Comparison of ENCODE assay signal across 20 cellular contexts in genomic region chr4:83440148-83440814, GRCh38. TPM values are rescaled to one million over a fixed set of nuclear protein-coding genes. Genes with fewer than 3 reads are reported as not detected.
DNase-seq lines count a peak whose midpoint lies in the region; ATAC-seq, FAIRE-seq and TF ChIP-seq lines count a peak whose summit lies in the region.
"Had no signal": no experiment of that assay in that cellular context is flagged by ENCODE, and none has a peak within 500 bp of the region (broad histone marks: within the 10 kb centered on the region; RNA-seq: fewer than 3 reads in every experiment).

No MANE protein-coding gene starts in this region.

- no peak overlapping the region for H3K9ac ChIP-seq in kidney (ENCODE audit: low read length in 2 of 2)
- H3K9ac ChIP-seq: SK-N-SH had no signal

- no peaks in the 10 kb centered on the region for H3K9me3 Mint-ChIP-seq in stimulated activated naive CD8-positive, alpha-beta T cell treated with anti-CD3 and anti-CD28 coated beads, Interleukin-15, Interleukin-2, amounts not matched to agents 100 ng/mL and 50 ng/mL, for 24 hours
- no peaks in the 10 kb centered on the region for H3K9me3 Mint-ChIP-seq in stimulated activated naive CD8-positive, alpha-beta T cell treated with anti-CD3 and anti-CD28 coated beads, Interleukin-15, amount 100 ng/mL, for 72 hours
- H3K9me3 Mint-ChIP-seq in CD14-positive monocyte = no peaks in the 10 kb centered on the region
- H3K9me3 Mint-ChIP-seq: T-helper 1 cell treated with Interleukin-12 subunit alpha and Interleukin-12 subunit beta and Interleukin-4 antibody, amounts not matched to agents 30 μg/mL and 1 μg/mL, for 36 hours had no signal

- H3K4me1 Mint-ChIP-seq in stimulated activated naive CD8-positive, alpha-beta T cell treated with anti-CD3 and anti-CD28 coated beads, Interleukin-15, Interleukin-2, amounts not matched to agents 100 ng/mL and 50 ng/mL, for 24 hours (ENCODE audit: low read depth) = peaks cover 7% of the 10 kb centered on the region
- H3K4me1 Mint-ChIP-seq in stimulated activated naive CD8-positive, alpha-beta T cell treated with anti-CD3 and anti-CD28 coated beads, Interleukin-15, amount 100 ng/mL, for 72 hours = no peaks in the 10 kb centered on the region
- H3K4me1 Mint-ChIP-seq in CD14-positive monocyte = no peaks in the 10 kb centered on the region

- no peaks in the 10 kb centered on the region for H3K27me3 Mint-ChIP-seq in stimulated activated naive CD8-positive, alpha-beta T cell treated with anti-CD3 and anti-CD28 coated beads, Interleukin-15, Interleukin-2, amounts not matched to agents 100 ng/mL and 50 ng/mL, for 24 hours
- no peaks in the 10 kb centered on the region for H3K27me3 Mint-ChIP-seq in stimulated activated naive CD8-positive, alpha-beta T cell treated with anti-CD3 and anti-CD28 coated beads, Interleukin-15, amount 100 ng/mL, for 72 hours
- H3K27me3 Mint-ChIP-seq in CD14-positive monocyte (ENCODE audit: low read depth in 3 of 3) = no peaks in the 10 kb centered on the region

- H3K4me1 ChIP-seq in kidney (ENCODE audit: control insufficient read depth in 1 of 2, insufficient read depth in 1 of 2, low read depth in 1 of 2, low read length in 2 of 2) = no peaks in the 10 kb centered on the region
- H3K4me1 ChIP-seq: HAP-1 had no signal

- no peak overlapping the region for H3K27ac ChIP-seq in kidney (ENCODE audit: low read depth in 2 of 2, low read length in 2 of 2)

- FAIRE-seq in kidney (lab: Jason Lieb, UNC) = peak; percentile 77

- peaks cover 56% of the 10 kb centered on the region for H3K36me3 Mint-ChIP-seq in stimulated activated naive CD8-positive, alpha-beta T cell treated with anti-CD3 and anti-CD28 coated beads, Interleukin-15, Interleukin-2, amounts not matched to agents 100 ng/mL and 50 ng/mL, for 24 hours (ENCODE audit: low read depth)
- peaks cover 69 to 79% of the 10 kb centered on the region in 2 donors for H3K36me3 Mint-ChIP-seq in CD14-positive monocyte

- H3K9me3 ChIP-seq in kidney (ENCODE audit: control insufficient read depth in 1 of 2, low read length in 2 of 2) = no peaks in the 10 kb centered on the region
- H3K9me3 ChIP-seq: HAP-1, SK-N-SH had no signal

- intact Hi-C loops in kidney (cut with DNase I) = no loop called here
- intact Hi-C loops in CD14-positive monocyte (cut with micrococcal nuclease) = no loop called here

- H3K4me3 Mint-ChIP-seq in stimulated activated naive CD8-positive, alpha-beta T cell treated with anti-CD3 and anti-CD28 coated beads, Interleukin-15, Interleukin-2, amounts not matched to agents 100 ng/mL and 50 ng/mL, for 24 hours = peak overlapping the region; percentile 17
- H3K4me3 Mint-ChIP-seq in stimulated activated naive CD8-positive, alpha-beta T cell treated with anti-CD3 and anti-CD28 coated beads, Interleukin-15, amount 100 ng/mL, for 72 hours = no peak overlapping the region
- H3K4me3 Mint-ChIP-seq in CD14-positive monocyte = no peak overlapping the region
- H3K4me3 Mint-ChIP-seq: T-helper 1 cell treated with Interleukin-12 subunit alpha and Interleukin-12 subunit beta and Interleukin-4 antibody, amounts not matched to agents 30 μg/mL and 1 μg/mL, for 36 hours had no signal

- no peak for DNase-seq in stimulated activated naive CD8-positive, alpha-beta T cell treated with anti-CD3 and anti-CD28 coated beads, Interleukin-15, amount 100 ng/mL, for 72 hours
- peak; percentile 43 for DNase-seq in NAMALWA (ENCODE audit: low spot score)
- DNase-seq in kidney = no peak
- no peak for DNase-seq in CD14-positive monocyte (ENCODE audit: low spot score)
- no peak for DNase-seq in NCI-H446 (lab: John Stamatoyannopoulos, UW)
- no peak for DNase-seq in stimulated activated CD4-positive, alpha-beta T cell treated with anti-CD3 and anti-CD28 coated beads, Interleukin-4, amount 100 ng/mL, for 1 hour
- DNase-seq: 8988T, Calu3, DMS79 treated with DMSO at 0.1 percent for 48 hours, GF-D8, KBM-7, NCI-H1092 treated with DMSO at 0.1 percent for 48 hours, NCI-H1694, NCI-H748 treated with DMSO at 0.1 percent for 48 hours, SK-N-SH had no signal

- H3K27ac Mint-ChIP-seq in stimulated activated naive CD8-positive, alpha-beta T cell treated with anti-CD3 and anti-CD28 coated beads, Interleukin-15, Interleukin-2, amounts not matched to agents 100 ng/mL and 50 ng/mL, for 24 hours = no peak overlapping the region
- no peak overlapping the region for H3K27ac Mint-ChIP-seq in stimulated activated naive CD8-positive, alpha-beta T cell treated with anti-CD3 and anti-CD28 coated beads, Interleukin-15, amount 100 ng/mL, for 72 hours
- H3K27ac Mint-ChIP-seq in CD14-positive monocyte = peak overlapping the region in 2 of 7 donors; percentile 28 to 35
- H3K27ac Mint-ChIP-seq: T-helper 1 cell treated with Interleukin-12 subunit alpha and Interleukin-12 subunit beta and Interleukin-4 antibody, amounts not matched to agents 30 μg/mL and 1 μg/mL, for 36 hours had no signal

- TF ChIP-seq CTCF in kidney (IDR thresholded peaks at IDR 0.05; ENCODE audit: borderline replicate concordance, extremely low read depth, insufficient read depth) (no peak), CD14-positive monocyte (IDR thresholded peaks at IDR 0.05) (no peak)

- no peak overlapping the region for H3K4me3 ChIP-seq in kidney (ENCODE audit: low read length in 2 of 2)
- H3K4me3 ChIP-seq: HAP-1 had no signal

- no peak for ATAC-seq in stimulated activated naive CD8-positive, alpha-beta T cell treated with anti-CD3 and anti-CD28 coated beads, Interleukin-15, amount 100 ng/mL, for 72 hours
- no peak for ATAC-seq in HG02973 (IDR thresholded peaks at IDR 0.05; ENCODE audit: unreplicated experiment)
- ATAC-seq: Right ventricle myocardium inferior had no signal

- H3K36me3 ChIP-seq in kidney (ENCODE audit: control insufficient read depth in 1 of 2, insufficient read depth in 2 of 2, low read length in 2 of 2) = peaks cover 6 to 22% of the 10 kb centered on the region in 2 donors

RNA-seq across cellular contexts. Expression of gene HELQ, which starts 15.3 kb away (rescaled TPM):
- 20.9 TPM for total RNA-seq in kidney
- polyA plus RNA-seq in kidney (ENCODE audit: insufficient read depth, low read depth, low replicate concordance) (14.3 TPM), CD14-positive monocyte (10 to 100 TPM; 11.1 to 11.3 TPM)

RNA-seq across cellular contexts. Expression of gene MRPS18C, which starts 15.6 kb away (rescaled TPM):
- 44.4 TPM for total RNA-seq in kidney
- polyA plus RNA-seq in kidney (ENCODE audit: insufficient read depth, low read depth, low replicate concordance) (67.0 TPM), CD14-positive monocyte (10 to 100 TPM; 42.4 to 70.5 TPM)

RNA-seq across cellular contexts. Expression of gene ABRAXAS1, which starts 44.6 kb away (rescaled TPM):
- total RNA-seq in kidney = 14.8 TPM
- polyA plus RNA-seq in kidney (ENCODE audit: insufficient read depth, low read depth, low replicate concordance) (8.2 TPM), CD14-positive monocyte (10 to 100 TPM in 1 of 2 donors, 1 to 10 TPM in 1; 6.8 to 10.8 TPM)
